ENCODE assay signal across 18 cellular contexts in genomic region chr4:23773884-23774636, GRCh38.
"Had no signal": no experiment of that assay in that cellular context is flagged by ENCODE, and none has a peak within 500 bp of the region (broad histone marks: within the 10 kb centered on the region; RNA-seq: fewer than 3 reads in every experiment).

No MANE protein-coding gene starts in this region.

- H3K4me1 Mint-ChIP-seq: memory B cell, natural killer cell had no signal

- DNase-seq: dermis blood vessel endothelial cell; erythroblast; foreskin keratinocyte; kidney; left cardiac atrium; left ventricle myocardium inferior; lower lobe of right lung; natural killer cell; ovary; right cardiac atrium; small intestine; stimulated activated CD4-positive, alpha-beta T cell treated with anti-CD3 and anti-CD28 coated beads, Interleukin-12 subunit alpha, Interleukin-12 subunit beta, amount 100 ng/mL, for 4 hours; stimulated activated naive CD4-positive, alpha-beta T cell treated with Interleukin-2 at 50 U/mL for 16 hours; trophoblast cell had no signal

- H3K4me3 Mint-ChIP-seq: memory B cell, mesothelial cell of epicardium, natural killer cell, neural crest cell had no signal

- H3K36me3 Mint-ChIP-seq: memory B cell, mesothelial cell of epicardium, natural killer cell had no signal

- H3K27me3 ChIP-seq: ovary had no signal

- H3K36me3 ChIP-seq: left ventricle myocardium inferior, lower lobe of right lung, ovary had no signal

- ATAC-seq: foreskin keratinocyte, lower lobe of right lung, natural killer cell had no signal

- H3K27ac ChIP-seq: foreskin keratinocyte, left ventricle myocardium inferior, lower lobe of right lung, ovary had no signal

- H3K27ac Mint-ChIP-seq: memory B cell, mesothelial cell of epicardium, natural killer cell, progenitor cell of endocrine pancreas had no signal

- H3K4me3 ChIP-seq: left ventricle myocardium inferior, lower lobe of right lung, ovary had no signal

- H3K4me1 ChIP-seq: foreskin keratinocyte, lower lobe of right lung had no signal

- H3K9me3 ChIP-seq: left ventricle myocardium inferior, lower lobe of right lung, ovary had no signal

- H3K9me3 Mint-ChIP-seq: mesothelial cell of epicardium had no signal
